In genomic region chr10:89518876-89519842, GRCh38 we compare ENCODE assay signal across 14 cellular contexts. TPM values are rescaled to one million over a fixed set of nuclear protein-coding genes. Genes with fewer than 3 reads are reported as not detected.
DNase-seq lines count a peak whose midpoint lies in the region; ATAC-seq and TF ChIP-seq lines count a peak whose summit lies in the region.
"Had no signal": no experiment of that assay in that cellular context is flagged by ENCODE, and none has a peak within 500 bp of the region (broad histone marks: within the 10 kb centered on the region; RNA-seq: fewer than 3 reads in every experiment).

No MANE protein-coding gene starts in this region.

- no peaks in the 10 kb centered on the region for H3K9me3 Mint-ChIP-seq in nephron

- H3K4me1 ChIP-seq in ACC112 (ENCODE audit: control insufficient read depth, insufficient read depth, low read length, unreplicated experiment) (peaks cover 58% of the 10 kb centered on the region), fibroblast of lung (ENCODE audit: control insufficient read depth, extremely low read depth, insufficient read depth, low read length) (peaks cover 27% of the 10 kb centered on the region)

- no peak overlapping the region for H3K4me3 ChIP-seq in ACC112 (ENCODE audit: low read depth, low read length)
- no peak overlapping the region for H3K4me3 ChIP-seq in MG63
- no peak overlapping the region for H3K4me3 ChIP-seq in fibroblast of lung (replicated peaks in 1 of 4; ENCODE audit: control extremely low read depth in 1 of 4, insufficient read depth in 1 of 4, low read depth in 3 of 4, low read length in 4 of 4)
- H3K4me3 ChIP-seq: lower lobe of right lung had no signal

- H3K4me1 Mint-ChIP-seq in nephron, result peaks cover 20% of the 10 kb centered on the region

- H2AFZ ChIP-seq in ACC112 (ENCODE audit: low read length, unreplicated experiment) (no peak overlapping the region), fibroblast of lung (ENCODE audit: low read length) (no peak overlapping the region)

- no peak for TF ChIP-seq CTCF in fibroblast of lung (conservative IDR thresholded peaks at IDR 0.05 in 1 of 2, IDR thresholded peaks at IDR 0.05 in 1 of 2; ENCODE audit: low read depth in 1 of 2, low read length in 2 of 2)
- no peak for TF ChIP-seq CTCF in nephron (IDR thresholded peaks at IDR 0.05; ENCODE audit: unreplicated experiment in 3 of 3)

- H3K27ac ChIP-seq in ACC112 (ENCODE audit: low read depth, low read length) (peak overlapping the region; percentile 99), fibroblast of lung (ENCODE audit: insufficient read depth, low read length) (peak overlapping the region; percentile 64)
- H3K27ac ChIP-seq: lower lobe of right lung had no signal

- no peaks in the 10 kb centered on the region for H3K36me3 Mint-ChIP-seq in nephron (ENCODE audit: low read depth)

- DNase-seq in MG63, result peak; percentile 7
- peak; percentile 36 to 54 for DNase-seq in fibroblast of lung (ENCODE audit: low read depth in 2 of 2)
- DNase-seq in anterior cingulate cortex (lab: John Stamatoyannopoulos, UW), result no peak
- no peak for DNase-seq in activated naive CD4-positive, alpha-beta T cell treated with anti-CD3 and anti-CD28 coated beads, Interleukin-2, amount 50 U/mL, for 16 hours
- no peak for DNase-seq in CD1c-positive myeloid dendritic cell (ENCODE audit: extremely low spot score)
- DNase-seq: activated effector memory CD4-positive, alpha-beta T cell treated with Interleukin-2 at 50 U/mL for 16 hours; GDM1; glutamatergic neuron; lower lobe of right lung; NCI-H1105 treated with DMSO at 0.1 percent for 48 hours; posterior cingulate gyrus had no signal

- H3K79me2 ChIP-seq in ACC112 (ENCODE audit: control insufficient read depth, insufficient read depth, low read length, unreplicated experiment), result no peaks in the 10 kb centered on the region
- H3K79me2 ChIP-seq in fibroblast of lung (ENCODE audit: control insufficient read depth, insufficient read depth, low read length), result no peaks in the 10 kb centered on the region

- H4K20me1 ChIP-seq in fibroblast of lung (ENCODE audit: control insufficient read depth, extremely low read depth, insufficient read depth, low read length), result no peaks in the 10 kb centered on the region

- no peaks in the 10 kb centered on the region; the same call in 1 of the 2 replicates for H3K9me3 ChIP-seq in MG63
- H3K9me3 ChIP-seq in fibroblast of lung (ENCODE audit: control insufficient read depth, insufficient read depth, low read depth, low read length), result no peaks in the 10 kb centered on the region
- H3K9me3 ChIP-seq: lower lobe of right lung had no signal

- no peak for ATAC-seq in GM19328 (IDR thresholded peaks at IDR 0.05; ENCODE audit: unreplicated experiment)
- ATAC-seq: lower lobe of right lung had no signal

- H3K27me3 ChIP-seq in ACC112 (ENCODE audit: insufficient read depth, low read length) (no peaks in the 10 kb centered on the region), MG63 (no peaks in the 10 kb centered on the region), fibroblast of lung (ENCODE audit: control insufficient read depth, insufficient read depth, low read length) (no peaks in the 10 kb centered on the region)

- no peak overlapping the region for H3K4me3 Mint-ChIP-seq in nephron

- no peak overlapping the region for H3K9ac ChIP-seq in fibroblast of lung (ENCODE audit: insufficient read depth, low read length)

- H3K36me3 ChIP-seq in ACC112 (ENCODE audit: insufficient read depth, low read length) (no peaks in the 10 kb centered on the region), MG63 (no peaks in the 10 kb centered on the region), fibroblast of lung (ENCODE audit: control insufficient read depth, insufficient read depth, low read length) (no peaks in the 10 kb centered on the region)
- H3K36me3 ChIP-seq: lower lobe of right lung had no signal

- H3K27ac Mint-ChIP-seq in nephron, result peak overlapping the region; percentile 24 to 80 (median 63)

- H3K4me2 ChIP-seq in fibroblast of lung (ENCODE audit: extremely low read depth, insufficient read depth, low read length), result no peak overlapping the region

- no peaks in the 10 kb centered on the region for H3K27me3 Mint-ChIP-seq in nephron (ENCODE audit: low read depth)

RNA-seq across cellular contexts. Expression of gene SLC16A12, which starts 16.2 kb away (rescaled TPM):
- not detected in 2 replicates for total RNA-seq in MG63 (2014; rRNA removed; shearing (Covaris generic); ENCODE audit: low replicate concordance)
- total RNA-seq in fibroblast of lung, result under 0.01 TPM in 2 replicates
- polyA plus RNA-seq in fibroblast of lung, result 0.26 and 0.46 TPM in 2 replicates
- polyA plus RNA-seq in fibroblast of lung (2012), result 0.07 and 0.30 TPM in 2 replicates
- polyA minus RNA-seq in fibroblast of lung (ENCODE audit: low replicate concordance), result 0.56 TPM in 1 of 2 replicates, not detected in the other

Comparison
In these comparisons a context has a peak if more than half of its experiments do, and no peak if none do; other contexts are left out.
1. DNase-seq: peak in MG63 (single experiment) and fibroblast of lung (2 of 2); none in anterior cingulate cortex (0 of 58), activated naive CD4-positive, alpha-beta T cell treated with anti-CD3 and anti-CD28 coated beads, Interleukin-2, amount 50 U/mL, for 16 hours (single experiment) and CD1c-positive myeloid dendritic cell (single experiment).